21 cellular contexts compared by ENCODE assay signal in genomic region chr20:25229486-25230176, GRCh38. TPM values are rescaled to one million over a fixed set of nuclear protein-coding genes. Genes with fewer than 3 reads are reported as not detected.
A peak's percentile ranks its signal among the peaks of the same experiment; 100 is the strongest.
DNase-seq lines count a peak whose midpoint lies in the region; ATAC-seq and TF ChIP-seq lines count a peak whose summit lies in the region.
"Had no signal": no experiment of that assay in that cellular context is flagged by ENCODE, and none has a peak within 500 bp of the region (broad histone marks: within the 10 kb centered on the region; RNA-seq: fewer than 3 reads in every experiment).

No MANE protein-coding gene starts in this region.

- peak overlapping the region; percentile 22 for H3K27ac Mint-ChIP-seq in activated naive CD8-positive, alpha-beta T cell
- no peak overlapping the region for H3K27ac Mint-ChIP-seq in activated naive CD8-positive, alpha-beta T cell treated with anti-CD3 and anti-CD28 coated beads, Interleukin-2, amount 50 U/mL, for 24 hours
- H3K27ac Mint-ChIP-seq: activated naive CD4-positive, alpha-beta T cell treated with anti-CD3 and anti-CD28 coated beads, Interleukin-2, amount 50 U/mL, for 24 hours; CD8-positive, alpha-beta T cell; endodermal cell; stimulated activated effector memory CD8-positive, alpha-beta T cell treated with anti-CD3 and anti-CD28 coated beads, Interleukin-12 subunit alpha, Interleukin-12 subunit beta, amount 100 ng/mL, for 72 hours had no signal

- no peak overlapping the region for H4K91ac ChIP-seq in IMR-90 (ENCODE audit: insufficient read depth, low read depth, low read length)

- no peak for DNase-seq in activated naive CD8-positive, alpha-beta T cell treated with anti-CD3 and anti-CD28 coated beads, Interleukin-2, amount 50 U/mL, for 24 hours
- DNase-seq in IMR-90 = no peak
- no peak for DNase-seq in esophagus squamous epithelium (lab: John Stamatoyannopoulos, UW)
- no peak for DNase-seq in sigmoid colon
- no peak for DNase-seq in GDM1 (lab: John Stamatoyannopoulos, UW)
- DNase-seq in NCI-H2171 treated with DMSO at 0.1 percent for 48 hours (lab: John Stamatoyannopoulos, UW) = no peak
- no peak for DNase-seq in GM23248
- DNase-seq: activated CD4-positive, alpha-beta T cell treated with anti-CD3 and anti-CD28 coated beads for 4 hours; activated CD8-positive, alpha-beta memory T cell treated with anti-CD3 and anti-CD28 coated beads, Interleukin-2, amount 50 U/mL, for 48 hours; CD8-positive, alpha-beta T cell; endodermal cell; foreskin fibroblast; NCI-H1092 treated with DMSO at 0.1 percent for 48 hours; NK-92 treated with Interleukin-12 subunit alpha and Interleukin-12 subunit beta, amount 100 ng/mL, for 24 hours; occipital lobe; SIG-M5; small intestine; upper lobe of right lung had no signal

- 0 out of 2 replicates have a peak, but pooled peaks cover 14% of the 10 kb centered on the region for H3F3A ChIP-seq in GM23248 (ENCODE audit: insufficient read depth)

- no peak overlapping the region for H2BK20ac ChIP-seq in IMR-90 (ENCODE audit: low read depth, low read length)

- WGBS in IMR-90 (ENCODE audit: extremely low coverage in 2 of 2, insufficient read length in 1 of 2), 2 experiments = 98% methylated on average over 9 of the region's 23 CpGs; no CpG with 5 or more reads in 1 of the 2 experiments
- WGBS in esophagus squamous epithelium, 2 donors = 76 to 84% methylated on average over 13 to 22 of the region's 23 CpGs
- WGBS in sigmoid colon, 2 donors = 84 to 90% methylated on average over 23 of the region's 23 CpGs
- 93% methylated on average over 23 of the region's 23 CpGs for WGBS in GM23248 (ENCODE audit: low coverage in 1 of 2, low lambda C conversion rate in 2 of 2, missing lambda C conversion rate in 2 of 2), 2 experiments

- H2BK15ac ChIP-seq in IMR-90 (ENCODE audit: low read depth, low read length) = no peak overlapping the region; the same call in 2 of the 3 replicates

- no peak for TF ChIP-seq POLR2A in IMR-90 (IDR thresholded peaks at IDR 0.05; ENCODE audit: low read depth, low read length)
- no peak for TF ChIP-seq POLR2A in esophagus squamous epithelium (IDR thresholded peaks at IDR 0.05)
- no peak for TF ChIP-seq POLR2A in sigmoid colon (IDR thresholded peaks at IDR 0.05)

- TF ChIP-seq EP300 in sigmoid colon (IDR thresholded peaks at IDR 0.05) = no peak

- no peak overlapping the region for H2BK5ac ChIP-seq in IMR-90 (ENCODE audit: low read depth, low read length, poor library complexity, severe bottlenecking)

- H3K36me3 ChIP-seq in IMR-90 (ENCODE audit: control insufficient read depth, insufficient read depth, low read length) (peaks cover 7% of the 10 kb centered on the region; the same call in 1 of the 2 replicates), esophagus squamous epithelium (peaks cover 0 to 14% (median 4%) of the 10 kb centered on the region in 3 donors), sigmoid colon (peaks cover 0 to 4% (median 0%) of the 10 kb centered on the region in 4 donors), GM23248 (ENCODE audit: low read depth) (no peaks in the 10 kb centered on the region)

- H3K27me3 ChIP-seq in IMR-90 (ENCODE audit: control insufficient read depth, insufficient read depth, low read length) (no peaks in the 10 kb centered on the region), esophagus squamous epithelium (no peaks in the 10 kb centered on the region), sigmoid colon (no peaks in the 10 kb centered on the region), GM23248 (replicated peaks; ENCODE audit: insufficient read depth) (no peaks in the 10 kb centered on the region)
- H3K27me3 ChIP-seq: upper lobe of right lung had no signal

- no peaks in the 10 kb centered on the region for H3K4me1 Mint-ChIP-seq in activated naive CD8-positive, alpha-beta T cell (ENCODE audit: low read depth)
- peaks cover 4% of the 10 kb centered on the region for H3K4me1 Mint-ChIP-seq in activated naive CD8-positive, alpha-beta T cell treated with anti-CD3 and anti-CD28 coated beads, Interleukin-2, amount 50 U/mL, for 24 hours
- H3K4me1 Mint-ChIP-seq: activated naive CD4-positive, alpha-beta T cell treated with anti-CD3 and anti-CD28 coated beads, Interleukin-2, amount 50 U/mL, for 24 hours; stimulated activated effector memory CD8-positive, alpha-beta T cell treated with anti-CD3 and anti-CD28 coated beads, Interleukin-12 subunit alpha, Interleukin-12 subunit beta, amount 100 ng/mL, for 72 hours had no signal

- no peak overlapping the region for H4K5ac ChIP-seq in IMR-90 (ENCODE audit: low read depth, low read length)

- no peaks in the 10 kb centered on the region for H3K79me2 ChIP-seq in GM23248 (ENCODE audit: insufficient read depth)

- dilution Hi-C loops in IMR-90 (cut with HindIII; ENCODE audit: low sequenced_read_pairs, unreplicated experiment) = no loop called here

- CTCF ChIA-PET in IMR-90 (lab: Yijun Ruan, JAX) = no interaction called here

- H3K4me3 ChIP-seq in IMR-90 (ENCODE audit: insufficient read depth, low read depth, low read length) (no peak overlapping the region), esophagus squamous epithelium (no peak overlapping the region), sigmoid colon (no peak overlapping the region), GM23248 (no peak overlapping the region)
- H3K4me3 ChIP-seq: upper lobe of right lung had no signal

- H2BK120ac ChIP-seq in IMR-90 (ENCODE audit: low read depth, low read length) = peak overlapping the region; percentile 52

- no peak overlapping the region for H3K4me3 Mint-ChIP-seq in activated naive CD8-positive, alpha-beta T cell
- no peak overlapping the region for H3K4me3 Mint-ChIP-seq in activated naive CD8-positive, alpha-beta T cell treated with anti-CD3 and anti-CD28 coated beads, Interleukin-2, amount 50 U/mL, for 24 hours
- H3K4me3 Mint-ChIP-seq: activated naive CD4-positive, alpha-beta T cell treated with anti-CD3 and anti-CD28 coated beads, Interleukin-2, amount 50 U/mL, for 24 hours; CD8-positive, alpha-beta T cell; endodermal cell; stimulated activated effector memory CD8-positive, alpha-beta T cell treated with anti-CD3 and anti-CD28 coated beads, Interleukin-12 subunit alpha, Interleukin-12 subunit beta, amount 100 ng/mL, for 72 hours had no signal

- H3K4me2 ChIP-seq in IMR-90 (ENCODE audit: low read depth, low read length) (no peak overlapping the region), GM23248 (ENCODE audit: unreplicated experiment) (no peak overlapping the region)

- H3K14ac ChIP-seq in IMR-90 (replicated peaks; ENCODE audit: low read depth, low read length) = no peak overlapping the region

- H3K9me3 Mint-ChIP-seq in activated naive CD8-positive, alpha-beta T cell (ENCODE audit: low read depth) = no peaks in the 10 kb centered on the region
- no peaks in the 10 kb centered on the region for H3K9me3 Mint-ChIP-seq in activated naive CD8-positive, alpha-beta T cell treated with anti-CD3 and anti-CD28 coated beads, Interleukin-2, amount 50 U/mL, for 24 hours
- H3K9me3 Mint-ChIP-seq: activated naive CD4-positive, alpha-beta T cell treated with anti-CD3 and anti-CD28 coated beads, Interleukin-2, amount 50 U/mL, for 24 hours; CD8-positive, alpha-beta T cell; endodermal cell; stimulated activated effector memory CD8-positive, alpha-beta T cell treated with anti-CD3 and anti-CD28 coated beads, Interleukin-12 subunit alpha, Interleukin-12 subunit beta, amount 100 ng/mL, for 72 hours had no signal

- no peaks in the 10 kb centered on the region for H3K9me2 ChIP-seq in GM23248 (ENCODE audit: insufficient read depth)

- H3K36me3 Mint-ChIP-seq in activated naive CD8-positive, alpha-beta T cell = no peaks in the 10 kb centered on the region
- peaks cover 3% of the 10 kb centered on the region for H3K36me3 Mint-ChIP-seq in activated naive CD8-positive, alpha-beta T cell treated with anti-CD3 and anti-CD28 coated beads, Interleukin-2, amount 50 U/mL, for 24 hours (ENCODE audit: low read depth)
- H3K36me3 Mint-ChIP-seq: activated naive CD4-positive, alpha-beta T cell treated with anti-CD3 and anti-CD28 coated beads, Interleukin-2, amount 50 U/mL, for 24 hours had no signal

- no peaks in the 10 kb centered on the region for H4K20me1 ChIP-seq in IMR-90 (ENCODE audit: insufficient read depth, low read length)
- H4K20me1 ChIP-seq in GM23248 (ENCODE audit: insufficient read depth) = no peaks in the 10 kb centered on the region

- peak overlapping the region; percentile 80 for H2AK9ac ChIP-seq in IMR-90 (replicated peaks; ENCODE audit: low read depth, low read length, poor library complexity)

- no peak overlapping the region for H4K8ac ChIP-seq in IMR-90 (ENCODE audit: low read depth in 2 of 2, low read length in 2 of 2)

- peak overlapping the region; percentile 58; the same call in 1 of the 2 replicates for H2AK5ac ChIP-seq in IMR-90 (ENCODE audit: low read depth, low read length)

- H3K9ac ChIP-seq in IMR-90 (ENCODE audit: low read depth, low read length) = no peak overlapping the region
- H3K9ac ChIP-seq in GM23248 = no peak overlapping the region

- H3K9me1 ChIP-seq in IMR-90 (ENCODE audit: insufficient read depth, low read length) = peaks cover 3% of the 10 kb centered on the region; the same call in 1 of the 2 replicates

- H3K9me3 ChIP-seq in IMR-90 (ENCODE audit: control insufficient read depth, insufficient read depth, low read length) (no peaks in the 10 kb centered on the region), esophagus squamous epithelium (no peaks in the 10 kb centered on the region), sigmoid colon (no peaks in the 10 kb centered on the region), GM23248 (ENCODE audit: low read depth) (no peaks in the 10 kb centered on the region)
- H3K9me3 ChIP-seq: upper lobe of right lung had no signal

- H3K4me1 ChIP-seq in IMR-90 (ENCODE audit: control insufficient read depth, insufficient read depth, low read length) = peaks cover 8% of the 10 kb centered on the region
- peaks cover 11 to 53% (median 26%) of the 10 kb centered on the region in 3 donors for H3K4me1 ChIP-seq in esophagus squamous epithelium
- peaks cover 0 to 60% (median 38%) of the 10 kb centered on the region in 4 donors for H3K4me1 ChIP-seq in sigmoid colon
- peaks cover 31% of the 10 kb centered on the region for H3K4me1 ChIP-seq in GM23248 (ENCODE audit: insufficient read depth)

- TF ChIP-seq RAD21 in IMR-90 (IDR thresholded peaks at IDR 0.05; ENCODE audit: low read length) = no peak

- H2AFZ ChIP-seq in IMR-90 (replicated peaks; ENCODE audit: low read length, poor library complexity) (no peak overlapping the region), GM23248 (no peak overlapping the region)

- in situ Hi-C loops in IMR-90 (cut with MboI; ENCODE audit: low sequenced_read_pairs) (loop anchor here (5.0 kb wide), 1 partner anchor 32 kb away; the partner anchor contains the start of gene ENTPD6), GM23248 (cut with MboI) (no loop called here)

- H3K56ac ChIP-seq in IMR-90 (ENCODE audit: extremely low read depth, insufficient read depth, low read length) = no peak overlapping the region

- intact Hi-C loops in IMR-90 (cut with micrococcal nuclease) (no loop called here), esophagus squamous epithelium (cut with DNase I) (no loop called here), sigmoid colon (cut with DNase I) (loop anchor here (10.0 kb wide), 1 partner anchor 465 kb away; the partner anchor contains the start of gene ZNF337)

- ATAC-seq in activated naive CD8-positive, alpha-beta T cell treated with anti-CD3 and anti-CD28 coated beads, Interleukin-2, amount 50 U/mL, for 24 hours = no peak
- ATAC-seq in IMR-90 (ENCODE audit: low read depth) = no peak
- ATAC-seq: CD8-positive, alpha-beta T cell; stimulated activated effector memory CD8-positive, alpha-beta T cell treated with anti-CD3 and anti-CD28 coated beads, Interleukin-12 subunit alpha, Interleukin-12 subunit beta, amount 100 ng/mL, for 72 hours; upper lobe of right lung had no signal

- BruUV-seq in IMR-90 (replicated peaks; lab: Mats Ljungman, UMichigan) = no TSS peak

- H3K27me3 Mint-ChIP-seq in activated naive CD8-positive, alpha-beta T cell = no peaks in the 10 kb centered on the region
- H3K27me3 Mint-ChIP-seq in activated naive CD8-positive, alpha-beta T cell treated with anti-CD3 and anti-CD28 coated beads, Interleukin-2, amount 50 U/mL, for 24 hours = peaks cover 5% of the 10 kb centered on the region
- H3K27me3 Mint-ChIP-seq: activated naive CD4-positive, alpha-beta T cell treated with anti-CD3 and anti-CD28 coated beads, Interleukin-2, amount 50 U/mL, for 24 hours had no signal

- H3K4ac ChIP-seq in IMR-90 (ENCODE audit: low read depth, low read length) = 0 out of 2 replicates have a peak overlapping the region, but pooled peaks have one; percentile 48

- POLR2A ChIA-PET in IMR-90 (lab: Charles Lee; ENCODE audit: unreplicated experiment) = no interaction called here

- H3K18ac ChIP-seq in IMR-90 (ENCODE audit: low read depth, low read length) = no peak overlapping the region

- no peak for TF ChIP-seq CTCF in IMR-90 (conservative IDR thresholded peaks at IDR 0.05; ENCODE audit: low read depth, low read length)
- TF ChIP-seq CTCF in esophagus squamous epithelium (IDR thresholded peaks at IDR 0.05) = no peak
- TF ChIP-seq CTCF in sigmoid colon (IDR thresholded peaks at IDR 0.05) = no peak

- H3K27ac ChIP-seq in IMR-90 (ENCODE audit: insufficient read depth, low read length) (no peak overlapping the region), esophagus squamous epithelium (peak overlapping the region in 3 of 4 donors; percentile 55 to 77 (median 76)), sigmoid colon (peak overlapping the region; percentile 76 to 92 (median 85)), GM23248 (no peak overlapping the region)
- H3K27ac ChIP-seq: upper lobe of right lung had no signal

- 0 out of 4 replicates have a peak, but pooled peaks cover 0 to 3% of the 10 kb centered on the region in 2 experiments for H3K79me1 ChIP-seq in IMR-90 (ENCODE audit: low read depth in 1 of 2, low read length in 2 of 2)

- H3K23ac ChIP-seq in IMR-90 (ENCODE audit: low read depth, low read length) = no peak overlapping the region; the same call in 1 of the 2 replicates

RNA-seq across cellular contexts. Expression of gene PYGB, which starts 18.3 kb away (rescaled TPM):
- total RNA-seq in IMR-90 (2012; rRNA removed) (72.4 and 81.4 TPM in 2 replicates), esophagus squamous epithelium (100 to 1,000 TPM in 2 of 4 donors, 10 to 100 TPM in 2; 70.8 to 127 (median 95.6) TPM), sigmoid colon (100 to 1,000 TPM; 147 to 317 (median 226) TPM)
- polyA plus RNA-seq in IMR-90 (2012; rRNA removed) (83.1 TPM in 2 replicates), sigmoid colon (100 to 1,000 TPM in 2 of 3 donors, 10 to 100 TPM in 1; 45.6 to 198 (median 163) TPM), GM23248 (2016; fragmentation: Nextera tagmentation; extraction: Ambion mirVana) (74.1 and 78.3 TPM in 2 replicates)
- 62.2 and 67.4 TPM in 2 replicates for polyA plus RNA-seq in IMR-90 (2012; cell fraction: cytosol; rRNA removed)
- polyA plus RNA-seq in IMR-90 (2012; cell fraction: nucleus; rRNA removed; ENCODE audit: low replicate concordance) = 106 and 206 TPM in 2 replicates
- total RNA-seq in GM23248 (2014; rRNA removed; shearing (Covaris generic)) = 116 and 123 TPM in 2 replicates

RNA-seq across cellular contexts. Expression of gene ENTPD6, which starts 34.1 kb away (rescaled TPM):
- total RNA-seq in IMR-90 (2012; rRNA removed) (53.6 and 61.1 TPM in 2 replicates), esophagus squamous epithelium (10 to 100 TPM; 26.5 to 48.4 (median 40.2) TPM), sigmoid colon (10 to 100 TPM; 26.0 to 48.2 (median 37.2) TPM)
- polyA plus RNA-seq in IMR-90 (2012; rRNA removed) (98.4 and 98.6 TPM in 2 replicates), sigmoid colon (100 to 1,000 TPM in 1 of 3 donors, 10 to 100 TPM in 2; 33.0 to 117 (median 48.6) TPM), GM23248 (2016; fragmentation: Nextera tagmentation; extraction: Ambion mirVana) (32.9 and 36.0 TPM in 2 replicates)
- 79.7 and 106 TPM in 2 replicates for polyA plus RNA-seq in IMR-90 (2012; cell fraction: cytosol; rRNA removed)
- polyA plus RNA-seq in IMR-90 (2012; cell fraction: nucleus; rRNA removed; ENCODE audit: low replicate concordance) = 204 and 302 TPM in 2 replicates
- 46.4 and 50.4 TPM in 2 replicates for total RNA-seq in GM23248 (2014; rRNA removed; shearing (Covaris generic))

Comparison
In these comparisons a context has a peak if more than half of its experiments do, and no peak if none do; other contexts are left out.
1. H3K27ac ChIP-seq: peak in esophagus squamous epithelium (3 of 4) and sigmoid colon (4 of 4); none in IMR-90 (single experiment) and GM23248 (single experiment).